16 cellular contexts compared by ENCODE assay signal in the genomic region with DNA sequence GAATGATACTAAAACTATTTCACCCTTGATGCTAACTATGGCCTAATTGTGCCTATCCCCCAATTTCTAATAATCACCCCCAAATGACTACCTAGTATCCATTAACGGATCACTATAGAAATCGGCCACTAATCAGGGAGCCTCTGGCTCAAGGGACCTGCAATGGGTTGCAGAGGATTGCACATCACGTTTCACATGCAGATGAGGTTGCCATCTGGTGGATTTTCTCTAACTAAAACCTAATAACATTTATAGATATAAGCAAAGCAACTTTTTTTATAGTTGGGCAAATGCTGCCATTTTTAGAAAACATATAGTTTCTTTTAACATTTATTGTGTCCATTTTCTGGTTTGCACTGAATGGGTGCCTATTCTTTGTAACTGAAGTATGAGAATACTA. TPM values are rescaled to one million over a fixed set of nuclear protein-coding genes. Genes with fewer than 3 reads are reported as not detected.
DNase-seq lines count a peak whose midpoint lies in the region; ATAC-seq and TF ChIP-seq lines count a peak whose summit lies in the region.
"Had no signal": no experiment of that assay in that cellular context is flagged by ENCODE, and none has a peak within 500 bp of the region (broad histone marks: within the 10 kb centered on the region; RNA-seq: fewer than 3 reads in every experiment).

No MANE protein-coding gene starts in this region.

- DNase-seq in NCI-H2171 treated with DMSO at 0.1 percent for 48 hours (lab: John Stamatoyannopoulos, UW) = peak; percentile 37
- DNase-seq in NCI-H2171 (lab: John Stamatoyannopoulos, UW) = no peak
- peak; percentile 17 for DNase-seq in NCI-H524 treated with DMSO at 0.1 percent for 48 hours (lab: John Stamatoyannopoulos, UW)
- no peak for DNase-seq in chondrocyte (ENCODE audit: low spot score)
- peak; percentile 2 for DNase-seq in renal cortical epithelial cell (ENCODE audit: low read depth)
- DNase-seq in activated T-cell treated with anti-CD3 and anti-CD28 coated beads, Interleukin-2, amount 50 U/mL, for 48 hours = no peak
- no peak for DNase-seq in UCSD-AML1 (lab: John Stamatoyannopoulos, UW; ENCODE audit: unreplicated experiment)
- DNase-seq: activated CD4-positive, alpha-beta T cell treated with anti-CD3 and anti-CD28 coated beads for 36 hours; activated T-cell treated with anti-CD3 and anti-CD28 coated beads, Interleukin-2, amount 50 U/mL, for 24 hours; hippocampal formation; left lung; NCI-H2029; stimulated activated CD4-positive, alpha-beta T cell treated with anti-CD3 and anti-CD28 coated beads, Interleukin-1b, Interleukin-23, amount 100 ng/mL, for 48 hours; stimulated activated CD8-positive, alpha-beta memory T cell treated with anti-CD3 and anti-CD28 coated beads, Interleukin-4, amount 100 ng/mL, for 48 hours had no signal

- H3K36me3 Mint-ChIP-seq in chondrocyte (ENCODE audit: low read depth) = no peaks in the 10 kb centered on the region

- no peak overlapping the region for H3K27ac Mint-ChIP-seq in chondrocyte (ENCODE audit: unreplicated experiment)
- H3K27ac Mint-ChIP-seq: activated CD4-positive, alpha-beta T cell treated with anti-CD3 and anti-CD28 coated beads for 36 hours; activated T-cell treated with anti-CD3 and anti-CD28 coated beads, Interleukin-2, amount 50 U/mL, for 24 hours; T-helper 1 cell treated with Interleukin-12 subunit alpha and Interleukin-12 subunit beta and Interleukin-4 antibody, amounts not matched to agents 30 μg/mL and 1 μg/mL, for 36 hours had no signal

- no peak for ATAC-seq in GM21515 (IDR thresholded peaks at IDR 0.05; ENCODE audit: unreplicated experiment)
- ATAC-seq: activated CD4-positive, alpha-beta T cell treated with anti-CD3 and anti-CD28 coated beads for 36 hours; left lung had no signal

- no peak overlapping the region for H3K4me3 Mint-ChIP-seq in chondrocyte (ENCODE audit: unreplicated experiment)
- H3K4me3 Mint-ChIP-seq: activated CD4-positive, alpha-beta T cell treated with anti-CD3 and anti-CD28 coated beads for 36 hours; activated T-cell treated with anti-CD3 and anti-CD28 coated beads, Interleukin-2, amount 50 U/mL, for 24 hours; T-helper 1 cell treated with Interleukin-12 subunit alpha and Interleukin-12 subunit beta and Interleukin-4 antibody, amounts not matched to agents 30 μg/mL and 1 μg/mL, for 36 hours had no signal

- peak; percentile 42 for TF ChIP-seq CTCF in chondrocyte (IDR thresholded peaks at IDR 0.05)

- H3K27me3 Mint-ChIP-seq in chondrocyte (ENCODE audit: low read depth) = peaks cover 3% of the 10 kb centered on the region

- no peaks in the 10 kb centered on the region for H3K4me1 Mint-ChIP-seq in chondrocyte (ENCODE audit: low read depth)
- H3K4me1 Mint-ChIP-seq: activated CD4-positive, alpha-beta T cell treated with anti-CD3 and anti-CD28 coated beads for 36 hours had no signal

- H3K9me3 Mint-ChIP-seq in chondrocyte (ENCODE audit: low read depth) = peaks cover 2% of the 10 kb centered on the region
- H3K9me3 Mint-ChIP-seq: T-helper 1 cell treated with Interleukin-12 subunit alpha and Interleukin-12 subunit beta and Interleukin-4 antibody, amounts not matched to agents 30 μg/mL and 1 μg/mL, for 36 hours had no signal

RNA-seq across cellular contexts. Expression of gene ALG13, which starts 28.3 kb away (rescaled TPM):
- total RNA-seq in chondrocyte = 53.8 to 75.4 TPM (median 56.1 TPM) in 3 replicates
- total RNA-seq in renal cortical epithelial cell = 36.8 and 47.7 TPM in 2 replicates

Comparison
In these comparisons a context has a peak if more than half of its experiments do, and no peak if none do; other contexts are left out.
1. DNase-seq: peak in NCI-H2171 treated with DMSO at 0.1 percent for 48 hours (single experiment), NCI-H524 treated with DMSO at 0.1 percent for 48 hours (single experiment) and renal cortical epithelial cell (single experiment); none in NCI-H2171 (single experiment), chondrocyte (single experiment), activated T-cell treated with anti-CD3 and anti-CD28 coated beads, Interleukin-2, amount 50 U/mL, for 48 hours (0 of 2) and UCSD-AML1 (single experiment).